In the genomic region with DNA sequence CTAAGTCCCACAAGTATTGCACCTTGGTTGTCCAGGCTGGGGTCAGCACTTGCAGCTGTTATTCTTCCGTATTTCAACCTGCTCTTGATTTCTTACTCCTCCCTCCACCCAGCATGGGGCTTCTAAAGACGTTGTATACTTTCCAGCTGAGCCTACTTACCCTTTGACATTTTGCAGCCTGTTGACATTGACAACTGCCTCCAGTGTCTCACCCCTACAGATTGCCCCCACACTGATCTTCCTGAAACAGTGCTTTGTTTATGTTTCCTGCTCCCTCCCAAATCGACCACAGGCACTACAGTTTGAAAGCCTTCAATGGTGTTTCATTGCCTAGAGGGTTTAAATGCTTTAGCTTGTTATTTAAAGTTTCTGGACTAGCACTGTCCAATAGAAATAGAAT, we compare ENCODE assay signal across 11 cellular contexts. TPM values are rescaled to one million over a fixed set of nuclear protein-coding genes. Genes with fewer than 3 reads are reported as not detected.
DNase-seq lines count a peak whose midpoint lies in the region; TF ChIP-seq lines count a peak whose summit lies in the region.
"Had no signal": no experiment of that assay in that cellular context is flagged by ENCODE, and none has a peak within 500 bp of the region (broad histone marks: within the 10 kb centered on the region; RNA-seq: fewer than 3 reads in every experiment).

No MANE protein-coding gene starts in this region.

- no peaks in the 10 kb centered on the region for H3K36me3 Mint-ChIP-seq in activated naive CD4-positive, alpha-beta T cell treated with anti-CD3 and anti-CD28 coated beads, Interleukin-2, amount 50 U/mL, for 24 hours

- 7 to 9% methylated on average over 3 of the region's 3 CpGs for WGBS in tibial nerve, 2 donors

- H3K36me3 ChIP-seq in tibial nerve (no peaks in the 10 kb centered on the region), Peyer's patch (no peaks in the 10 kb centered on the region)

- TF ChIP-seq POLR2A in tibial nerve (IDR thresholded peaks at IDR 0.05) (no peak), Peyer's patch (IDR thresholded peaks at IDR 0.05) (no peak)

- H3K4me3 ChIP-seq in choroid plexus epithelial cell (ENCODE audit: low read depth, low read length) (no peak overlapping the region), tibial nerve (no peak overlapping the region), Peyer's patch (no peak overlapping the region)

- H3K4me1 ChIP-seq in tibial nerve (peaks cover 0 to 77% (median 29%) of the 10 kb centered on the region in 4 donors), Peyer's patch (peaks cover 0 to 45% (median 15%) of the 10 kb centered on the region in 4 donors)

- no peak for DNase-seq in activated naive CD4-positive, alpha-beta T cell (lab: John Stamatoyannopoulos, UW)
- DNase-seq in NCI-H2227 treated with DMSO at 0.1 percent for 48 hours (lab: John Stamatoyannopoulos, UW) = peak; percentile 19
- peak; percentile 49 for DNase-seq in choroid plexus epithelial cell (ENCODE audit: low read depth)
- DNase-seq in tibial nerve (ENCODE audit: low spot score in 2 of 2) = no peak
- no peak for DNase-seq in HT-29 (ENCODE audit: low spot score)
- DNase-seq in Peyer's patch = no peak
- DNase-seq in activated gamma-delta T cell treated with Interleukin-2 at 50 U/mL for 16 hours = no peak
- DNase-seq: left colon; stimulated activated CD4-positive, alpha-beta T cell treated with anti-CD3 and anti-CD28 coated beads, Interleukin-12 subunit alpha, Interleukin-12 subunit beta, amount 100 ng/mL, for 4 hours; SW 1271 had no signal

- TF ChIP-seq EP300 in tibial nerve (IDR thresholded peaks at IDR 0.05) = peak in 1 of 2 donors; percentile 54

- no peaks in the 10 kb centered on the region for H3K27me3 ChIP-seq in tibial nerve
- no peaks in the 10 kb centered on the region for H3K27me3 ChIP-seq in Peyer's patch

- H3K9me3 ChIP-seq in tibial nerve = no peaks in the 10 kb centered on the region
- H3K9me3 ChIP-seq in Peyer's patch = no peaks in the 10 kb centered on the region

- no peaks in the 10 kb centered on the region for H3K9me3 Mint-ChIP-seq in activated naive CD4-positive, alpha-beta T cell treated with anti-CD3 and anti-CD28 coated beads, Interleukin-2, amount 50 U/mL, for 24 hours

- peaks cover 88% of the 10 kb centered on the region for H3K4me1 Mint-ChIP-seq in activated naive CD4-positive, alpha-beta T cell treated with anti-CD3 and anti-CD28 coated beads, Interleukin-2, amount 50 U/mL, for 24 hours

- peak overlapping the region; percentile 85 for H3K27ac Mint-ChIP-seq in activated naive CD4-positive, alpha-beta T cell treated with anti-CD3 and anti-CD28 coated beads, Interleukin-2, amount 50 U/mL, for 24 hours

- H3K27ac ChIP-seq in tibial nerve (peak overlapping the region in 3 of 4 donors; percentile 2 to 71 (median 38)), Peyer's patch (peak overlapping the region in 2 of 4 donors; percentile 25 to 75)

- no peak for TF ChIP-seq CTCF in choroid plexus epithelial cell (conservative IDR thresholded peaks at IDR 0.05; ENCODE audit: low read depth, low read length)
- TF ChIP-seq CTCF in tibial nerve (IDR thresholded peaks at IDR 0.05) = no peak
- no peak for TF ChIP-seq CTCF in Peyer's patch (IDR thresholded peaks at IDR 0.05)

- H3K27me3 Mint-ChIP-seq in activated naive CD4-positive, alpha-beta T cell treated with anti-CD3 and anti-CD28 coated beads, Interleukin-2, amount 50 U/mL, for 24 hours = no peaks in the 10 kb centered on the region

- peak overlapping the region; percentile 49 for H3K4me3 Mint-ChIP-seq in activated naive CD4-positive, alpha-beta T cell treated with anti-CD3 and anti-CD28 coated beads, Interleukin-2, amount 50 U/mL, for 24 hours

RNA-seq across cellular contexts. Expression of a gene that starts 56.6 kb away (rescaled TPM):
- total RNA-seq in tibial nerve (10 to 100 TPM in 2 of 4 donors, 1 to 10 TPM in 2; 8.2 to 11.2 (median 9.8) TPM), Peyer's patch (10 to 100 TPM in 3 of 4 donors, 1 to 10 TPM in 1; 9.9 to 66.0 (median 51.1) TPM)
- total RNA-seq in HT-29 (2014; rRNA removed; shearing (Covaris generic)) = 3.0 and 6.0 TPM in 2 replicates

Comparison
In these comparisons a context has a peak if more than half of its experiments do, and no peak if none do; other contexts are left out.
1. DNase-seq: peak in NCI-H2227 treated with DMSO at 0.1 percent for 48 hours (single experiment) and choroid plexus epithelial cell (single experiment); none in activated naive CD4-positive, alpha-beta T cell (0 of 4), tibial nerve (0 of 2), HT-29 (single experiment), Peyer's patch (0 of 3) and activated gamma-delta T cell treated with Interleukin-2 at 50 U/mL for 16 hours (single experiment).